ENCODE assay signal across 24 cellular contexts in the genomic region with DNA sequence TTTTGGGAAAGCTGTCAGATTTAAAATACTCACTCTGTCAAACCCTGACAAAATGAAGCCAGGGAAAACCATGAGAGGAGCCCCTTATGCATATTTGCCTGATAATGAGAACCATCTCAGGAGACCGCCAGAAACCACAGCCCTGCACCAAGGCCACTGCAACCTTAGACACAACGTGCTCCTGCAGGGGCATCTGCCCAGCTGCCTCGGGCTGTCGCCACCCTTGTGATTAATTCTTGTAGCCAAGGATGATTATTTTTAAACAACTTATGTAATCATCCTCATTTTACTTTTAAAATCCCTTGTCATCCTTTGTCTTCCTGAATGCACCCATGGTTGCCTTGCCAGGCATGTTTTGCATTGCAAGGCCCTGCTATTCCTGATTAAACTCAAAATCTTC.
"Had no signal": no experiment of that assay in that cellular context is flagged by ENCODE, and none has a peak within 500 bp of the region (broad histone marks: within the 10 kb centered on the region; RNA-seq: fewer than 3 reads in every experiment).

No MANE protein-coding gene starts in this region.

- ATAC-seq: K562, Panc1, PC-3, Right ventricle myocardium inferior, SK-N-SH treated with all-trans-retinoic acid at 6 μM for 48 hours had no signal

- H3K4me1 ChIP-seq: SJCRH30 had no signal

- H3K27me3 ChIP-seq: MG63, SJCRH30 had no signal

- H3K4me1 Mint-ChIP-seq: IgD-negative memory B cell had no signal

- H3K9ac ChIP-seq: KMS-11 had no signal

- H3K27me3 Mint-ChIP-seq: IgD-negative memory B cell had no signal

- H3K9me3 ChIP-seq: MG63, SJCRH30 had no signal

- DNase-seq: Kasumi-1, MG63, NCI-H1092, NCI-H1105 treated with DMSO at 0.1 percent for 48 hours, NCI-H1417 treated with DMSO at 0.1 percent for 48 hours, NCI-H146, NCI-H1694 treated with DMSO at 0.1 percent for 48 hours, NCI-H1930, NCI-H2081, NCI-H2107, NCI-H2227 treated with DMSO at 0.1 percent for 48 hours, NCI-H524, NCI-H69, NCI-H774, PC-3, SHP77 treated with DMSO at 0.1 percent for 48 hours, SJCRH30 had no signal

- H3K27ac ChIP-seq: HL-60, KMS-11, SJCRH30 had no signal

- H3K4me3 ChIP-seq: K562, MG63, SJCRH30 had no signal

- H3K4me3 Mint-ChIP-seq: IgD-negative memory B cell had no signal

- H3K4me2 ChIP-seq: KMS-11 had no signal

- H3K36me3 Mint-ChIP-seq: IgD-negative memory B cell had no signal

- H3K36me3 ChIP-seq: MG63, SJCRH30 had no signal

- H3K27ac Mint-ChIP-seq: IgD-negative memory B cell had no signal
